Comparison of ENCODE assay signal across 32 cellular contexts in the genomic region with DNA sequence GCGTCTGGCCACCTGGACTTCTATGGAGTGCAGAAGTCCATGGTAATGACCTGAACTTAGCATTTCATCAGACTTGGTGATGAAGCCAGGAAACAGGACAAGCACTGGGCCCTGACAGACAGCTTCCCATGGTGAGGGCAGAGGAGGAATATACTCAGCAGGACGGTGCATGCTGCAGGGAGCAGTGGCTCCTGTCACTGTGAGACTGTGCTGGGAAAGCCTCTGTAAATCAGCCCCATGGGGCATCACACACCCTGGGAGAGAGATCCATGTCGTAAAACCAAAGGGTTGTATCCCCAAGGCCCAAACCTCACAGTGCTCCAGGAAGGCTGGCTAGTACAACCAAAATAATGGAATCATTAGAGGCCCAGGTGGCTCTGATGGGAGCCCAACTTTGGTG. TPM values are rescaled to one million over a fixed set of nuclear protein-coding genes. Genes with fewer than 3 reads are reported as not detected.
"Had no signal": no experiment of that assay in that cellular context is flagged by ENCODE, and none has a peak within 500 bp of the region (broad histone marks: within the 10 kb centered on the region; RNA-seq: fewer than 3 reads in every experiment).

No MANE protein-coding gene starts in this region.

- DNase-seq: hypothalamus; immature natural killer cell; kidney; left colon; left lung; lower lobe of right lung; midbrain; naive thymus-derived CD8-positive, alpha-beta T cell; ovary; right lobe of liver; stimulated activated CD4-positive, alpha-beta T cell treated with anti-CD3 and anti-CD28 coated beads, Interleukin-1b, Interleukin-23, amount 100 ng/mL, for 48 hours; stimulated activated CD4-positive, alpha-beta T cell treated with anti-CD3 and anti-CD28 coated beads, Interleukin-2, amount 100 ng/mL, for 48 hours; stimulated activated CD4-positive, alpha-beta T cell treated with anti-CD3 and anti-CD28 coated beads, Interleukin-4, amount 100 ng/mL, for 4 hours; stimulated activated CD8-positive, alpha-beta memory T cell treated with anti-CD3 and anti-CD28 coated beads, Interleukin-4, amount 100 ng/mL, for 48 hours; stimulated activated naive CD4-positive, alpha-beta T cell treated with Interleukin-2 at 50 U/mL for 16 hours; stomach; testis; thyroid gland; transverse colon; upper lobe of left lung had no signal

- FAIRE-seq: islet of Langerhans, kidney had no signal

- H3K4me1 Mint-ChIP-seq: nephron had no signal

- H3K36me3 ChIP-seq: left lung, lower lobe of right lung, ovary, right atrium auricular region, right lobe of liver, stomach, thyroid gland, transverse colon, upper lobe of left lung, vagina had no signal

- H3K4me1 ChIP-seq: right atrium auricular region, right lobe of liver, testis, thyroid gland had no signal

- H3K27me3 ChIP-seq: left lung, ovary, right atrium auricular region, right lobe of liver, stomach, testis, thyroid gland, transverse colon, upper lobe of left lung, vagina had no signal

- H3K27me3 Mint-ChIP-seq: progenitor cell of endocrine pancreas; stimulated activated memory B cell treated with anti-CD40 and anti-IgM and Interleukin-4, amounts not matched to agents 10 μg/mL and 1 μg/mL and 100 μg/mL, for 72 hours had no signal

- H3K27ac Mint-ChIP-seq: nephron; progenitor cell of endocrine pancreas; stimulated activated memory B cell treated with anti-CD40 and anti-IgM and Interleukin-4, amounts not matched to agents 10 μg/mL and 1 μg/mL and 100 μg/mL, for 72 hours had no signal

- H3K27ac ChIP-seq: left lung, lower lobe of right lung, ovary, right atrium auricular region, right lobe of liver, stomach, testis, thyroid gland, transverse colon, upper lobe of left lung, vagina had no signal

- H3K9me3 ChIP-seq: left lung, lower lobe of right lung, ovary, right atrium auricular region, right lobe of liver, stomach, testis, thyroid gland, transverse colon, upper lobe of left lung, vagina had no signal

- H3K4me3 Mint-ChIP-seq: naive thymus-derived CD8-positive, alpha-beta T cell; nephron; neural crest cell; stimulated activated memory B cell treated with anti-CD40 and anti-IgM and Interleukin-4, amounts not matched to agents 10 μg/mL and 1 μg/mL and 100 μg/mL, for 72 hours had no signal

- H3K36me3 Mint-ChIP-seq: naive thymus-derived CD8-positive, alpha-beta T cell; stimulated activated memory B cell treated with anti-CD40 and anti-IgM and Interleukin-4, amounts not matched to agents 10 μg/mL and 1 μg/mL and 100 μg/mL, for 72 hours had no signal

- H3K9me3 Mint-ChIP-seq: immature natural killer cell; naive thymus-derived CD8-positive, alpha-beta T cell; nephron; stimulated activated memory B cell treated with anti-CD40 and anti-IgM and Interleukin-4, amounts not matched to agents 10 μg/mL and 1 μg/mL and 100 μg/mL, for 72 hours had no signal

- H3K4me2 ChIP-seq: smooth muscle cell had no signal

- ATAC-seq: left colon; left lung; lower lobe of right lung; naive thymus-derived CD8-positive, alpha-beta T cell; stimulated activated memory B cell treated with anti-CD40 and anti-IgM and Interleukin-4, amounts not matched to agents 10 μg/mL and 1 μg/mL and 100 μg/mL, for 72 hours had no signal

- H3K4me3 ChIP-seq: left lung, lower lobe of right lung, ovary, right atrium auricular region, right lobe of liver, smooth muscle cell, stomach, testis, thyroid gland, transverse colon, upper lobe of left lung, vagina had no signal

RNA-seq across cellular contexts. Expression of a gene that starts 58.7 kb away (rescaled TPM):
- total RNA-seq: kidney; left lung; lower lobe of right lung; mesenteric fat pad; mucosa of gallbladder; naive thymus-derived CD8-positive, alpha-beta T cell; neural crest cell; progenitor cell of endocrine pancreas; renal cortical epithelial cell; right atrium auricular region; right lobe of liver; smooth muscle cell; transverse colon; vagina had no signal
- polyA plus RNA-seq: immature natural killer cell; liver; naive thymus-derived CD8-positive, alpha-beta T cell; smooth muscle cell had no signal
